In genomic region chr1:148768541-148768940, GRCh38 we compare ENCODE assay signal across 2 cellular contexts. TPM values are rescaled to one million over a fixed set of nuclear protein-coding genes. Genes with fewer than 3 reads are reported as not detected.
"Had no signal": no experiment of that assay in that cellular context is flagged by ENCODE, and none has a peak within 500 bp of the region (broad histone marks: within the 10 kb centered on the region; RNA-seq: fewer than 3 reads in every experiment).

No MANE protein-coding gene starts in this region.

RNA-seq across cellular contexts. Expression of gene NUDT4B, which starts 20.0 kb away (rescaled TPM):
- total RNA-seq: ureter, vagina had no signal
